Comparison of ENCODE assay signal across 8 cellular contexts in genomic region chr10:80596391-80597257, GRCh38. TPM values are rescaled to one million over a fixed set of nuclear protein-coding genes. Genes with fewer than 3 reads are reported as not detected.
DNase-seq lines count a peak whose midpoint lies in the region; ATAC-seq and TF ChIP-seq lines count a peak whose summit lies in the region.

No MANE protein-coding gene starts in this region.

- no peaks in the 10 kb centered on the region for H3K9me3 ChIP-seq in A673 (ENCODE audit: low read depth, low read length, poor library complexity, severe bottlenecking)
- no peaks in the 10 kb centered on the region for H3K9me3 ChIP-seq in mucosa of descending colon

- H3K4me3 ChIP-seq in A673 (ENCODE audit: low read depth, low read length, poor library complexity, severe bottlenecking) (no peak overlapping the region), GM12865 (ENCODE audit: low read depth, low read length) (no peak overlapping the region), HL-60 (replicated peaks; ENCODE audit: insufficient read depth, low read length) (no peak overlapping the region), mucosa of descending colon (no peak overlapping the region)

- intact Hi-C loops in A673 (cut with micrococcal nuclease; ENCODE audit: unreplicated experiment) (loop anchor here (5.0 kb wide), 2 partner anchors 154 to 214 kb away; no protein-coding TSS in a partner anchor), mucosa of descending colon (cut with DNase I, micrococcal nuclease) (no loop called here)

- CTCF ChIA-PET in A673 (lab: Charles Lee), result interaction anchor here (0.5 to 1.5 kb wide), 7 partner anchors 10 to 334 kb away, joined by 3 to 8 read pairs (median 4); no protein-coding TSS in a partner anchor

- DNase-seq in A673 (ENCODE audit: low spot score) (peak; percentile 72), GM12865 (ENCODE audit: low read depth) (peak; percentile 72), HL-60 (ENCODE audit: low read depth in 1 of 2, low spot score in 1 of 2) (peak; percentile 28 to 64), SKM-1 (lab: John Stamatoyannopoulos, UW; ENCODE audit: unreplicated experiment) (peak; percentile 63), cerebellar cortex (ENCODE audit: low spot score) (peak; percentile 26), mucosa of descending colon (peak in 2 of 3 donors; percentile 34 to 57), NCI-H345 treated with DMSO at 0.1 percent for 48 hours (lab: John Stamatoyannopoulos, UW; ENCODE audit: unreplicated experiment) (no peak)

- BruUV-seq in A673 (replicated peaks; lab: Mats Ljungman, UMichigan), result no TSS peak

- H3K27me3 ChIP-seq in A673 (replicated peaks; ENCODE audit: insufficient read depth, low read depth, low read length, poor library complexity) (no peaks in the 10 kb centered on the region), HL-60 (ENCODE audit: insufficient read depth, poor library complexity, severe bottlenecking) (no peaks in the 10 kb centered on the region)

- H3K36me3 ChIP-seq in A673 (ENCODE audit: insufficient read depth, low read length, poor library complexity, severe bottlenecking) (no peaks in the 10 kb centered on the region), mucosa of descending colon (ENCODE audit: low read depth) (no peaks in the 10 kb centered on the region)

- TF ChIP-seq CTCF in A673 (conservative IDR thresholded peaks at IDR 0.05; ENCODE audit: low read depth, low read length) (peak; percentile 86), GM12865 (IDR thresholded peaks at IDR 0.05; ENCODE audit: insufficient read depth, low read depth, low read length, missing control alignments) (peak; percentile 88), HL-60 (IDR thresholded peaks at IDR 0.05; ENCODE audit: insufficient read depth, low read length) (peak; percentile 52), mucosa of descending colon (IDR thresholded peaks at IDR 0.05) (peak; percentile 85)

- H3K4me1 ChIP-seq in A673 (ENCODE audit: insufficient read depth, low read length, poor library complexity, severe bottlenecking) (no peaks in the 10 kb centered on the region), mucosa of descending colon (ENCODE audit: low read depth) (no peaks in the 10 kb centered on the region)

- peak; percentile 85 for ATAC-seq in mucosa of descending colon
- ATAC-seq in GM21576 (IDR thresholded peaks at IDR 0.05; ENCODE audit: unreplicated experiment), result no peak

- POLR2A ChIA-PET in A673 (lab: Charles Lee; ENCODE audit: low non-redundant PET), result no interaction called here

- H3K27ac ChIP-seq in A673 (ENCODE audit: low read depth, low read length, poor library complexity, severe bottlenecking), result no peak overlapping the region
- H3K27ac ChIP-seq in HL-60 (replicated peaks), result no peak overlapping the region; the same call in 1 of the 2 replicates

RNA-seq across cellular contexts. Expression of gene SH2D4B, which starts 58.9 kb away (rescaled TPM):
- total RNA-seq in A673 (2021) (0.07 and 0.19 TPM in 2 replicates), mucosa of descending colon (not detected)
